1 cellular context compared by ENCODE assay signal in genomic region chr16:4766875-4767628, GRCh38.
TF ChIP-seq lines count a peak whose summit lies in the region.

Gene ZNF500 (minus strand): TSS chr16:4767162. CDS start chr16:4765978, 1,184 bp downstream.

TF ChIP-seq in K562, 482 proteins besides CTCF, POLR2A, EP300 and RAD21 (continued from another document and continues in another):
- peak; percentile 65 for TF ChIP-seq VEZF1 (CRISPR knock-in tag; IDR thresholded peaks at IDR 0.05)
- TF ChIP-seq U2AF1 (optimal IDR thresholded peaks at IDR 0.05; ENCODE audit: low read depth, low read length): peak; percentile 68
- no peak for TF ChIP-seq TARDBP (IDR thresholded peaks at IDR 0.05)
- no peak for TF ChIP-seq ZNF134 (CRISPR knock-in tag; conservative IDR thresholded peaks at IDR 0.05)
- peak; percentile 87 for TF ChIP-seq BCOR (IDR thresholded peaks at IDR 0.05)
- peak; percentile 34 for TF ChIP-seq FIP1L1 (IDR thresholded peaks at IDR 0.05; ENCODE audit: low read depth, low read length, poor library complexity, severe bottlenecking)
- TF ChIP-seq ILF3 (IDR thresholded peaks at IDR 0.05; ENCODE audit: borderline replicate concordance): no peak
- TF ChIP-seq HLTF (IDR thresholded peaks at IDR 0.05): 0 out of 2 replicates have a peak, but pooled peaks have one; percentile 29
- no peak for TF ChIP-seq ZNF140 (CRISPR knock-in tag; IDR thresholded peaks at IDR 0.05)
- TF ChIP-seq ELK1 (CRISPR knock-in tag; IDR thresholded peaks at IDR 0.05): no peak
- no peak for TF ChIP-seq NR0B1 (IDR thresholded peaks at IDR 0.05; ENCODE audit: partially characterized antibody)
- no peak for TF ChIP-seq MXD1 (CRISPR knock-in tag; IDR thresholded peaks at IDR 0.05; ENCODE audit: borderline replicate concordance, poor library complexity, severe bottlenecking)
- TF ChIP-seq E2F6 (IDR thresholded peaks at IDR 0.05; ENCODE audit: borderline replicate concordance in 1 of 2, extremely low read depth in 1 of 2, insufficient read depth in 1 of 2, insufficient read length in 1 of 2, low read depth in 1 of 2, low read length in 1 of 2, poor library complexity in 1 of 2, severe bottlenecking in 1 of 2): peak; percentile 20 to 31
- peak; percentile 74 for TF ChIP-seq TFAP4 (CRISPR knock-in tag; IDR thresholded peaks at IDR 0.05; ENCODE audit: borderline replicate concordance)
- TF ChIP-seq MTA3 (IDR thresholded peaks at IDR 0.05; ENCODE audit: borderline replicate concordance): peak; percentile 86; the same call in 1 of the 2 replicates
- TF ChIP-seq RBM25 (IDR thresholded peaks at IDR 0.05; ENCODE audit: low read depth, low read length, severe bottlenecking): peak; percentile 49
- peak; percentile 73 for TF ChIP-seq C11orf30 (IDR thresholded peaks at IDR 0.05; ENCODE audit: low read depth)
- no peak for TF ChIP-seq MECOM (CRISPR knock-in tag; IDR thresholded peaks at IDR 0.05)
- peak; percentile 94 for TF ChIP-seq CREM (IDR thresholded peaks at IDR 0.05; ENCODE audit: low read depth)
- peak; percentile 54 to 73; a peak in 3 of 4 replicates for TF ChIP-seq SIN3A (IDR thresholded peaks at IDR 0.05; ENCODE audit: borderline replicate concordance in 2 of 2, control insufficient read depth in 1 of 2, low read depth in 2 of 2, low read length in 2 of 2)
- TF ChIP-seq ZNF318 (IDR thresholded peaks at IDR 0.05; ENCODE audit: borderline replicate concordance in 1 of 2, low read depth in 1 of 2): no peak
- peak; percentile 85 for TF ChIP-seq RBBP5 (IDR thresholded peaks at IDR 0.05; ENCODE audit: borderline replicate concordance, insufficient read depth, low read length, poor library complexity, severe bottlenecking)
- peak; percentile 68 for TF ChIP-seq ZBTB9 (CRISPR knock-in tag; IDR thresholded peaks at IDR 0.05)
- TF ChIP-seq MAZ (CRISPR knock-in tag; conservative IDR thresholded peaks at IDR 0.05 in 1 of 2, IDR thresholded peaks at IDR 0.05 in 1 of 2): peak; percentile 72 to 81; a peak in 3 of 4 replicates
- no peak for TF ChIP-seq FOXA3 (CRISPR knock-in tag; conservative IDR thresholded peaks at IDR 0.05 in 1 of 2, IDR thresholded peaks at IDR 0.05 in 1 of 2)
- no peak for TF ChIP-seq PHF21A (IDR thresholded peaks at IDR 0.05; ENCODE audit: borderline replicate concordance, low read depth)
- TF ChIP-seq RREB1 (CRISPR knock-in tag; IDR thresholded peaks at IDR 0.05): no peak
- TF ChIP-seq ZNF76 (CRISPR knock-in tag; IDR thresholded peaks at IDR 0.05; ENCODE audit: borderline replicate concordance): peak; percentile 77; the same call in 1 of the 2 replicates
